1 cellular context compared by ENCODE assay signal in the genomic region with DNA sequence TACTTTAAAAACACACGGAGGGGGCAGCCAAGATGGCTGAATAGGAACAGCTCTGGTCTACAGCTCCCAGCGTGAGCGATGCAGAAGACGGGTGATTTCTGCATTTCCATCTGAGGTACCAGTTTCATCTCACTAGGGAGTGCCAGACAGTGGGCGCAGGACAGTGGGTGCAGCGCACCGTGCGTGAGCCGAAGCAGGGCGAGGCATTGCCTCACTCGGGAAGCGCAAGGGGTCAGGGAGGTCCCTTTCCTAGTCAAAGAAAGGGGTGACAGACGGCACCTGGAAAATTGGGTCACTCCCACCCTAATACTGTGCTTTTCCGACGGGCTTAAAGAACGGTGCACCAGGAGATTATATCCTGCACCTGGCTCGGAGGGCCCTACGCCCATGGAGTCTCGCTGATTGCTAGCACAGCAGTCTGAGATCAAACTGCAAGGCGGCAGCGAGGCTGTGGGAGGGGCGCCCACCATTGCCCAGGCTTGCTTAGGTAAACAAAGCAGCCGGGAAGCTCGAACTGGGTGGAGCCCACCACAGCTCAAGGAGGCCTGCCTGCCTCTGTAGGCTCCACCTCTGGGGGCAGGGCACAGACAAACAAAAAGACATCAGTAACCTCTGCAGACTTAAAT. TPM values are rescaled to one million over a fixed set of nuclear protein-coding genes. Genes with fewer than 3 reads are reported as not detected.
"Had no signal": no experiment of that assay in that cellular context is flagged by ENCODE, and none has a peak within 500 bp of the region (broad histone marks: within the 10 kb centered on the region; RNA-seq: fewer than 3 reads in every experiment).

No MANE protein-coding gene starts in this region.

RNA-seq across cellular contexts. Expression of gene PATL2, which starts 28.2 kb away (rescaled TPM):
- total RNA-seq: bronchial epithelial cell had no signal
